9 cellular contexts compared by ENCODE assay signal in the genomic region with DNA sequence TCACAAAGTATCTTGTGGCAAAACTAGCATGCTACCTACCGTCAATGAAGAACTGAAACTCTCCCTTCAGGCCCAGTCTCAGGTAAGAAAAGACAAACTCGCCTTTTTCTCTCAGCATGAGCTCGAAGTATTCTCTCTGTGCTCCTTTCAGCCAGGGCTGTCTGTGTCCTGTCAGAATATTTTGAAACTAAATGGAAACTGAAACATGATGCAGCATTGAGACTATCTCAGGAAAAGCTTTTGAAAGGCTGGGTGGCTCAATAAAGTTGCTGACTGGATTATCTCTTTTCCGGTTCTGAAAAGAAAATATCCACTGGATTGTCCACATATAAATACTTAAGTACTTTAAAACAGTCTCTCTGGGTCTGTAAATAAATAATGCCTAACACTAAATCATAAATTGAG. TPM values are rescaled to one million over a fixed set of nuclear protein-coding genes. Genes with fewer than 3 reads are reported as not detected.
DNase-seq lines count a peak whose midpoint lies in the region; ATAC-seq and TF ChIP-seq lines count a peak whose summit lies in the region.
"Had no signal": no experiment of that assay in that cellular context is flagged by ENCODE, and none has a peak within 500 bp of the region (broad histone marks: within the 10 kb centered on the region; RNA-seq: fewer than 3 reads in every experiment).

No MANE protein-coding gene starts in this region.

- H3K36me3 ChIP-seq in KMS-11 (ENCODE audit: insufficient read depth), result no peaks in the 10 kb centered on the region
- peaks cover 0 to 11% (median 0%) of the 10 kb centered on the region in 3 donors for H3K36me3 ChIP-seq in tibial nerve

- peak overlapping the region; percentile 92 for H3K4me2 ChIP-seq in KMS-11

- POLR2A ChIA-PET in activated CD4-positive, alpha-beta memory T cell treated with anti-CD3 and anti-CD28 coated beads for 36 hours (lab: Charles Lee), result no interaction called here

- peaks cover 11% of the 10 kb centered on the region for H3K9me3 Mint-ChIP-seq in activated CD4-positive, alpha-beta memory T cell treated with anti-CD3 and anti-CD28 coated beads for 36 hours
- H3K9me3 Mint-ChIP-seq in T-helper 2 cell treated with Interferon-gamma antibody and Interleukin-4, amounts not matched to agents 5 μg/mL and 100 μg/mL, for 36 hours, result no peaks in the 10 kb centered on the region

- peak overlapping the region; percentile 44; the same call in 1 of the 2 replicates for H3K9ac ChIP-seq in KMS-11

- 16 to 17% methylated on average over 4 of the region's 4 CpGs for WGBS in tibial nerve, 2 donors

- DNase-seq in left ventricle myocardium superior (no peak), tibial nerve (ENCODE audit: low spot score in 2 of 2) (no peak), NCI-H2171 (lab: John Stamatoyannopoulos, UW) (no peak), NCI-H146 (lab: John Stamatoyannopoulos, UW) (no peak)
- DNase-seq in activated CD4-positive, alpha-beta memory T cell treated with anti-CD3 and anti-CD28 coated beads for 36 hours, result no peak
- DNase-seq in T-helper 2 cell treated with Interferon-gamma antibody and Interleukin-4, amounts not matched to agents 5 μg/mL and 100 μg/mL, for 36 hours (ENCODE audit: low spot score), result no peak

- intact Hi-C loops in left ventricle myocardium superior (cut with micrococcal nuclease), result no loop called here
- intact Hi-C loops in activated CD4-positive, alpha-beta memory T cell treated with anti-CD3 and anti-CD28 coated beads for 36 hours (cut with micrococcal nuclease), result no loop called here

- ATAC-seq in GM21447 (IDR thresholded peaks at IDR 0.05; ENCODE audit: unreplicated experiment) (peak; percentile 70), left ventricle myocardium superior (peak; percentile 73)

- peaks cover 2% of the 10 kb centered on the region for H3K27me3 Mint-ChIP-seq in activated CD4-positive, alpha-beta memory T cell treated with anti-CD3 and anti-CD28 coated beads for 36 hours
- H3K27me3 Mint-ChIP-seq in T-helper 2 cell treated with Interferon-gamma antibody and Interleukin-4, amounts not matched to agents 5 μg/mL and 100 μg/mL, for 36 hours (ENCODE audit: low read depth), result peaks cover 19% of the 10 kb centered on the region

- H4K20me1 ChIP-seq in KMS-11 (ENCODE audit: insufficient read depth), result no peaks in the 10 kb centered on the region

- H2AFZ ChIP-seq in KMS-11 (ENCODE audit: low read depth), result peak overlapping the region; percentile 64

- H3K79me2 ChIP-seq in KMS-11 (ENCODE audit: insufficient read depth, low read depth), result no peaks in the 10 kb centered on the region

- peak overlapping the region; percentile 69 for H3K27ac ChIP-seq in KMS-11
- peak overlapping the region; percentile 74 to 98 (median 82) for H3K27ac ChIP-seq in tibial nerve

- TF ChIP-seq CTCF in KMS-11 (conservative IDR thresholded peaks at IDR 0.05; ENCODE audit: low read depth, low read length), result no peak
- TF ChIP-seq CTCF in tibial nerve (IDR thresholded peaks at IDR 0.05), result no peak

- CTCF ChIA-PET in activated CD4-positive, alpha-beta memory T cell treated with anti-CD3 and anti-CD28 coated beads for 36 hours (lab: Charles Lee), result interaction anchor here (1.9 kb wide), 1 partner anchor 224 kb away, joined by 8 read pairs; no protein-coding TSS in a partner anchor

- H3K4me3 Mint-ChIP-seq in activated CD4-positive, alpha-beta memory T cell treated with anti-CD3 and anti-CD28 coated beads for 36 hours, result no peak overlapping the region
- H3K4me3 Mint-ChIP-seq in T-helper 2 cell treated with Interferon-gamma antibody and Interleukin-4, amounts not matched to agents 5 μg/mL and 100 μg/mL, for 36 hours, result no peak overlapping the region

- H3K27ac Mint-ChIP-seq in activated CD4-positive, alpha-beta memory T cell treated with anti-CD3 and anti-CD28 coated beads for 36 hours, result no peak overlapping the region
- H3K27ac Mint-ChIP-seq in T-helper 2 cell treated with Interferon-gamma antibody and Interleukin-4, amounts not matched to agents 5 μg/mL and 100 μg/mL, for 36 hours, result no peak overlapping the region

- H3K36me3 Mint-ChIP-seq in activated CD4-positive, alpha-beta memory T cell treated with anti-CD3 and anti-CD28 coated beads for 36 hours, result no peaks in the 10 kb centered on the region
- H3K36me3 Mint-ChIP-seq in T-helper 2 cell treated with Interferon-gamma antibody and Interleukin-4, amounts not matched to agents 5 μg/mL and 100 μg/mL, for 36 hours (ENCODE audit: low read depth), result no peaks in the 10 kb centered on the region

- H3K4me1 Mint-ChIP-seq in activated CD4-positive, alpha-beta memory T cell treated with anti-CD3 and anti-CD28 coated beads for 36 hours (ENCODE audit: low read depth), result no peaks in the 10 kb centered on the region
- no peaks in the 10 kb centered on the region for H3K4me1 Mint-ChIP-seq in T-helper 2 cell treated with Interferon-gamma antibody and Interleukin-4, amounts not matched to agents 5 μg/mL and 100 μg/mL, for 36 hours (ENCODE audit: low read depth)

- H3K27me3 ChIP-seq in KMS-11 (ENCODE audit: insufficient read depth, low read depth), result no peaks in the 10 kb centered on the region
- no peaks in the 10 kb centered on the region for H3K27me3 ChIP-seq in tibial nerve

- no peak for TF ChIP-seq EP300 in tibial nerve (IDR thresholded peaks at IDR 0.05)

- TF ChIP-seq POLR2A in tibial nerve (IDR thresholded peaks at IDR 0.05), result no peak

- peaks cover 0 to 3% (median 0%) of the 10 kb centered on the region in 4 donors for H3K9me3 ChIP-seq in tibial nerve

- H3K4me3 ChIP-seq in KMS-11 (IDR thresholded peaks at IDR 0.05; ENCODE audit: insufficient read depth, low read depth, low read length) (no peak overlapping the region), tibial nerve (peak overlapping the region; percentile 35 to 64 (median 46))

- H3K4me1 ChIP-seq in KMS-11 (ENCODE audit: low read depth, poor library complexity, severe bottlenecking), result peaks cover 15% of the 10 kb centered on the region
- peaks cover 0 to 34% (median 10%) of the 10 kb centered on the region in 4 donors for H3K4me1 ChIP-seq in tibial nerve

RNA-seq across cellular contexts. Expression of a gene that starts 0.7 kb away (rescaled TPM):
- total RNA-seq in left ventricle myocardium superior, result 2.4 TPM
- 1 to 10 TPM; 4.5 to 5.7 (median 5.0) TPM for total RNA-seq in tibial nerve
- not detected for total RNA-seq in activated CD4-positive, alpha-beta memory T cell treated with anti-CD3 and anti-CD28 coated beads for 36 hours

RNA-seq across cellular contexts. Expression of a gene that starts 33.3 kb away (rescaled TPM):
- total RNA-seq in left ventricle myocardium superior, result 0.40 TPM
- total RNA-seq in tibial nerve, result under 1 TPM in 1 of 4 donors, not detected in 3; 0.21 TPM
- total RNA-seq in activated CD4-positive, alpha-beta memory T cell treated with anti-CD3 and anti-CD28 coated beads for 36 hours, result not detected

RNA-seq across cellular contexts. Expression of a gene that starts 41.4 kb away (rescaled TPM):
- total RNA-seq in left ventricle myocardium superior, result 0.32 TPM
- total RNA-seq in tibial nerve, result under 1 TPM in 1 of 4 donors, not detected in 3; 0.42 TPM
- total RNA-seq in activated CD4-positive, alpha-beta memory T cell treated with anti-CD3 and anti-CD28 coated beads for 36 hours, result not detected
- total RNA-seq: M059J had no signal

RNA-seq across cellular contexts. Expression of a gene that starts 51.0 kb away (rescaled TPM):
- 1.2 TPM for total RNA-seq in left ventricle myocardium superior
- total RNA-seq in tibial nerve, result 10 to 100 TPM in 1 of 4 donors, 1 to 10 TPM in 2, under 1 TPM in 1; 0.60 to 11.4 (median 5.4) TPM
- total RNA-seq in activated CD4-positive, alpha-beta memory T cell treated with anti-CD3 and anti-CD28 coated beads for 36 hours, result 1 to 10 TPM; 3.4 to 4.4 TPM

RNA-seq across cellular contexts. Expression of a gene that starts 59.1 kb away (rescaled TPM):
- 72.4 TPM for total RNA-seq in left ventricle myocardium superior
- total RNA-seq in tibial nerve, result 10 to 100 TPM; 27.5 to 40.4 (median 35.7) TPM
- 10 to 100 TPM; 46.7 to 49.1 TPM for total RNA-seq in activated CD4-positive, alpha-beta memory T cell treated with anti-CD3 and anti-CD28 coated beads for 36 hours
